In the genomic region with DNA sequence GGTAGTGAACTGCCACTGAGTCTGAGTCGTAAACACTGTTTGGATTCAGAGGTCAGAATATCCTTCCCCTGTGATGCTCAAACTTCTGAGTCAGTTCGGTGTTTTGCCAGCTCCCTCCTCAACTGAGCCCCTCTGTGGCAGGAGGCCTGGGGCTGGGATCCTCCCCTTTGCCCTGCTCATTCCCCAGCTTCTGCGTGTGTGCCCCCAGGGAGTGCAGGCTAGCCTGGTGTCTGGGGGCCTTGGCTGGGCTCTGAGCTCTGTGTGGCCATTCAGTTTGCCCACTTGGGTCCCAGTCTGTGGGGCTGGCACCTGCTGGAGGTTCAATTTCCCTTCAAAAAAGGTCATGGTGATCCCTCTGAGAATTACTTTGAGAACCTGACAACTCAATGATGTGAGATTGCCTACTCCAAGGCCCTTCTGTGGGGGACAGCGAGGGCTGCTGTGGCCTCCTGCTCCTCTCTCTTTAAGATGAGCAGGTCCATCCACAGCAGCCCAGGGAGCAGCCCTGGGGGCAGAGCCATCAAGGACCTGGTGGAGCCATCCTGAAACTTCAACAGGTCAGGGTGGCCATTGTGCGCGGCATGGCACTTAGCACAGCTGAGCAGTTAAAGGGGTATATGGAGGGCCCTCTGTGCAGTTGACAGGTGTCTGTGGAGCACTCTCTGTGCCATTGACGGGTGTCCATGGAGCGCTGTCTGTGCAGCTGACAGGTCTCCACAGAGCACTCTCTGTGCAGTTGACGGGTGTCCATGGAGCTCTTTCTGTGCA, we compare ENCODE assay signal across 18 cellular contexts.
"Had no signal": no experiment of that assay in that cellular context is flagged by ENCODE, and none has a peak within 500 bp of the region (broad histone marks: within the 10 kb centered on the region; RNA-seq: fewer than 3 reads in every experiment).

No MANE protein-coding gene starts in this region.

- H3K9me3 ChIP-seq: lower lobe of right lung, neutrophil, right lobe of liver had no signal

- H3K27ac Mint-ChIP-seq: activated naive CD4-positive, alpha-beta T cell treated with anti-CD3 and anti-CD28 coated beads, Interleukin-2, amount 50 U/mL, for 72 hours; stimulated activated memory B cell treated with anti-CD40 and anti-IgM and Interleukin-4, amounts not matched to agents 10 μg/mL and 1 μg/mL and 100 μg/mL, for 72 hours; T-cell had no signal

- H3K36me3 Mint-ChIP-seq: activated naive CD4-positive, alpha-beta T cell treated with anti-CD3 and anti-CD28 coated beads, Interleukin-2, amount 50 U/mL, for 72 hours; stimulated activated memory B cell treated with anti-CD40 and anti-IgM and Interleukin-4, amounts not matched to agents 10 μg/mL and 1 μg/mL and 100 μg/mL, for 72 hours; T-cell had no signal

- DNase-seq: activated CD4-positive, alpha-beta T cell treated with anti-CD3 and anti-CD28 coated beads for 48 hours; activated effector memory CD4-positive, alpha-beta T cell treated with Interleukin-2 at 50 U/mL for 16 hours; activated T-cell treated with anti-CD3 and anti-CD28 coated beads, Interleukin-2, amount 50 U/mL, for 1 hour; dermis blood vessel endothelial cell; lower lobe of right lung; midbrain; right lobe of liver; spleen; stimulated activated CD4-positive, alpha-beta T cell treated with anti-CD3 and anti-CD28 coated beads, Interleukin-1b, Interleukin-23, amount 100 ng/mL, for 48 hours; substantia nigra; T1000; trophoblast cell had no signal

- ATAC-seq: activated naive CD4-positive, alpha-beta T cell treated with anti-CD3 and anti-CD28 coated beads, Interleukin-2, amount 50 U/mL, for 72 hours; lower lobe of right lung; right lobe of liver; stimulated activated memory B cell treated with anti-CD40 and anti-IgM and Interleukin-4, amounts not matched to agents 10 μg/mL and 1 μg/mL and 100 μg/mL, for 72 hours; T-cell had no signal

- H3K36me3 ChIP-seq: lower lobe of right lung, neutrophil, right lobe of liver, spleen had no signal

- H3K4me3 ChIP-seq: lower lobe of right lung, right lobe of liver, spleen had no signal

- H3K4me1 Mint-ChIP-seq: stimulated activated memory B cell treated with anti-CD40 and anti-IgM and Interleukin-4, amounts not matched to agents 10 μg/mL and 1 μg/mL and 100 μg/mL, for 72 hours; T-cell had no signal

- H3K27me3 ChIP-seq: neutrophil, right lobe of liver had no signal

- H3K4me3 Mint-ChIP-seq: brain; stimulated activated memory B cell treated with anti-CD40 and anti-IgM and Interleukin-4, amounts not matched to agents 10 μg/mL and 1 μg/mL and 100 μg/mL, for 72 hours; T-cell had no signal

- H3K9me3 Mint-ChIP-seq: stimulated activated memory B cell treated with anti-CD40 and anti-IgM and Interleukin-4, amounts not matched to agents 10 μg/mL and 1 μg/mL and 100 μg/mL, for 72 hours; T-cell had no signal

- H3K27ac ChIP-seq: lower lobe of right lung, neutrophil, right lobe of liver, spleen, VCaP had no signal

- H3K4me1 ChIP-seq: lower lobe of right lung, right lobe of liver, spleen had no signal
